ENCODE assay signal across 3 cellular contexts in the genomic region with DNA sequence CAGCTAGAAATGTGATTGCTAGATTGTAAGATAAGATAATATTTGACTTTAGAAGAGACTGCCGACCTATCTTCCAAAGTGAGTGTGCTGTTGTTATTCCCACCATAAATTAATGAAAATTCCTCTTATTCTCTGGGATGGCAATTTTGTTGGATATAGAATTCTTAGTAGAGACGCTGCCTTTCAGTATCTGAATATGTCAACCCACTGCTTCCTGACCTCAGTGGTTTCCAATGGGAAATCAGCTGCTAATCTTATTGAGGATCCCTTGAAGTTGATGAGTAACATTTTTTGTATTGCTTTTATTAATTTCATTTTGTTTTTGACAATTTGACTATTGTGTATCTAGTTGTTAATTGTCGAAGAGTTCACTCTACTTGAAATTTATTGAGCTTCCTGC.
"Had no signal": no experiment of that assay in that cellular context is flagged by ENCODE, and none has a peak within 500 bp of the region (broad histone marks: within the 10 kb centered on the region; RNA-seq: fewer than 3 reads in every experiment).

No MANE protein-coding gene starts in this region.

- DNase-seq: GDM1, GF-D8 had no signal

- ATAC-seq: GM12878 had no signal

- H3K4me3 ChIP-seq: GM12878 had no signal
